In genomic region chr19:45041125-45041524, GRCh38 we compare ENCODE assay signal across 17 cellular contexts. TPM values are rescaled to one million over a fixed set of nuclear protein-coding genes. Genes with fewer than 3 reads are reported as not detected.
DNase-seq lines count a peak whose midpoint lies in the region; ATAC-seq and TF ChIP-seq lines count a peak whose summit lies in the region.
"Had no signal": no experiment of that assay in that cellular context is flagged by ENCODE, and none has a peak within 500 bp of the region (broad histone marks: within the 10 kb centered on the region; RNA-seq: fewer than 3 reads in every experiment).

No MANE protein-coding gene starts in this region.

- H3K4me1 ChIP-seq in breast epithelium (peaks cover 8 to 19% of the 10 kb centered on the region in 2 donors), subcutaneous abdominal adipose tissue (ENCODE audit: control insufficient read depth in 5 of 5, insufficient read depth in 5 of 5, low read length in 5 of 5) (peaks cover 11 to 47% (median 29%) of the 10 kb centered on the region in 5 donors), esophagus muscularis mucosa (peaks cover 41 to 62% (median 56%) of the 10 kb centered on the region in 4 donors)

- DNase-seq in MCF 10A (ENCODE audit: unreplicated experiment) (no peak), breast epithelium (ENCODE audit: low spot score in 2 of 2) (no peak), activated B cell treated with CpG ODN at 0.5 μM for 24 hours (no peak), glutamatergic neuron (no peak), DMS79 (lab: John Stamatoyannopoulos, UW) (no peak), esophagus muscularis mucosa (ENCODE audit: extremely low spot score) (no peak)
- DNase-seq: aorta; foreskin fibroblast; midbrain; NCI-H1092; NCI-H345; stimulated activated CD4-positive, alpha-beta T cell treated with anti-CD3 and anti-CD28 coated beads, Interleukin-2, amount 100 ng/mL, for 48 hours; stimulated activated naive CD4-positive, alpha-beta T cell had no signal

- no peaks in the 10 kb centered on the region for H3K9me3 Mint-ChIP-seq in MCF 10A (ENCODE audit: unreplicated experiment)
- H3K9me3 Mint-ChIP-seq in activated B cell treated with CpG ODN at 0.5 μM for 24 hours: no peaks in the 10 kb centered on the region
- peaks cover 6% of the 10 kb centered on the region for H3K9me3 Mint-ChIP-seq in glutamatergic neuron (ENCODE audit: unreplicated experiment)

- H3K4me3 Mint-ChIP-seq in MCF 10A (ENCODE audit: unreplicated experiment) (peak overlapping the region; percentile 38), activated B cell treated with CpG ODN at 0.5 μM for 24 hours (peak overlapping the region; percentile 98), glutamatergic neuron (ENCODE audit: unreplicated experiment) (peak overlapping the region; percentile 15)

- no TSS peak for BruUV-seq in MCF 10A (replicated peaks; lab: Mats Ljungman, UMichigan)

- H3K4me1 Mint-ChIP-seq in MCF 10A (ENCODE audit: insufficient read depth, unreplicated experiment): peaks cover 22% of the 10 kb centered on the region
- peaks cover 53% of the 10 kb centered on the region for H3K4me1 Mint-ChIP-seq in activated B cell treated with CpG ODN at 0.5 μM for 24 hours
- peaks cover 8% of the 10 kb centered on the region for H3K4me1 Mint-ChIP-seq in glutamatergic neuron (ENCODE audit: low read depth, unreplicated experiment)

- CTCF ChIA-PET in MCF 10A (lab: Yijun Ruan, JAX) (interaction anchor here (0.5 to 1.1 kb wide), 5 partner anchors 13 to 794 kb away, joined by 3 to 4 read pairs (median 3); partner anchors contain the start of gene ZNF296), activated B cell treated with CpG ODN at 0.5 μM for 24 hours (lab: Charles Lee) (interaction anchor here (0.8 to 1.4 kb wide), 2 partner anchors 11 to 19 kb away, joined by 4 to 5 read pairs; no protein-coding TSS in a partner anchor)

- H3K27me3 ChIP-seq in breast epithelium: no peaks in the 10 kb centered on the region
- no peaks in the 10 kb centered on the region for H3K27me3 ChIP-seq in subcutaneous abdominal adipose tissue (ENCODE audit: control insufficient read depth in 5 of 5, insufficient read depth in 4 of 5, low read length in 5 of 5)
- no peaks in the 10 kb centered on the region for H3K27me3 ChIP-seq in esophagus muscularis mucosa

- no peak for TF ChIP-seq EP300 in esophagus muscularis mucosa (IDR thresholded peaks at IDR 0.05)

- H3K36me3 ChIP-seq in breast epithelium (no peaks in the 10 kb centered on the region), subcutaneous abdominal adipose tissue (ENCODE audit: control insufficient read depth in 5 of 5, insufficient read depth in 5 of 5, low read length in 5 of 5) (peaks cover 0 to 71% (median 46%) of the 10 kb centered on the region in 5 donors), esophagus muscularis mucosa (peaks cover 44 to 69% (median 62%) of the 10 kb centered on the region in 4 donors)

- H3K36me3 Mint-ChIP-seq in MCF 10A (ENCODE audit: insufficient read depth, unreplicated experiment) (peaks cover 80% of the 10 kb centered on the region), activated B cell treated with CpG ODN at 0.5 μM for 24 hours (ENCODE audit: low read depth) (peaks cover 84% of the 10 kb centered on the region), glutamatergic neuron (ENCODE audit: unreplicated experiment) (no peaks in the 10 kb centered on the region)

- H3K4me3 ChIP-seq in breast epithelium (no peak overlapping the region), subcutaneous abdominal adipose tissue (ENCODE audit: low read depth in 1 of 5, low read length in 5 of 5) (no peak overlapping the region), esophagus muscularis mucosa (no peak overlapping the region)

- WGBS in esophagus muscularis mucosa: 84% methylated on average over 6 of the region's 6 CpGs

- no peak for TF ChIP-seq POLR2A in breast epithelium (IDR thresholded peaks at IDR 0.05)
- no peak for TF ChIP-seq POLR2A in esophagus muscularis mucosa (IDR thresholded peaks at IDR 0.05; ENCODE audit: low read depth)

- peak overlapping the region in 3 of 5 donors; percentile 8 to 41 (median 11) for H3K9ac ChIP-seq in subcutaneous abdominal adipose tissue (ENCODE audit: low read length in 5 of 5)

- POLR2A ChIA-PET in MCF 10A (lab: Yijun Ruan, JAX): interaction anchor here (1.1 kb wide), 1 partner anchor 27 kb away, joined by 3 read pairs; no protein-coding TSS in a partner anchor
- POLR2A ChIA-PET in activated B cell treated with CpG ODN at 0.5 μM for 24 hours (lab: Charles Lee): interaction anchor here (0.7 to 5.0 kb wide), 4 partner anchors 11 to 122 kb away, joined by 5 to 66 read pairs (median 22); partner anchors contain the start of gene RELB

- H3K27ac Mint-ChIP-seq in MCF 10A (ENCODE audit: low read depth, unreplicated experiment): no peak overlapping the region
- peak overlapping the region; percentile 72 for H3K27ac Mint-ChIP-seq in activated B cell treated with CpG ODN at 0.5 μM for 24 hours
- no peak overlapping the region for H3K27ac Mint-ChIP-seq in glutamatergic neuron (ENCODE audit: unreplicated experiment)

- intact Hi-C loops in MCF 10A (cut with micrococcal nuclease): no loop called here
- intact Hi-C loops in breast epithelium (cut with DNase I; ENCODE audit: low total_unique reads): no loop called here
- intact Hi-C loops in activated B cell treated with CpG ODN at 0.5 μM for 24 hours (cut with micrococcal nuclease): no loop called here
- intact Hi-C loops in esophagus muscularis mucosa (cut with DNase I): loop anchor here (5.0 kb wide), 1 partner anchor 34 kb away; no protein-coding TSS in a partner anchor

- TF ChIP-seq CTCF in MCF 10A (IDR thresholded peaks at IDR 0.05; ENCODE audit: unreplicated experiment) (no peak), breast epithelium (IDR thresholded peaks at IDR 0.05) (no peak), activated B cell treated with CpG ODN at 0.5 μM for 24 hours (IDR thresholded peaks at IDR 0.05) (no peak), glutamatergic neuron (IDR thresholded peaks at IDR 0.05; ENCODE audit: partially characterized antibody, unreplicated experiment) (no peak), esophagus muscularis mucosa (IDR thresholded peaks at IDR 0.05) (no peak)

- H3K9me3 ChIP-seq in breast epithelium (no peaks in the 10 kb centered on the region), subcutaneous abdominal adipose tissue (ENCODE audit: control insufficient read depth in 5 of 5, low read length in 5 of 5) (no peaks in the 10 kb centered on the region), esophagus muscularis mucosa (no peaks in the 10 kb centered on the region)

- H3K27me3 Mint-ChIP-seq in MCF 10A (ENCODE audit: insufficient read depth, unreplicated experiment): no peaks in the 10 kb centered on the region
- H3K27me3 Mint-ChIP-seq in activated B cell treated with CpG ODN at 0.5 μM for 24 hours: no peaks in the 10 kb centered on the region
- H3K27me3 Mint-ChIP-seq in glutamatergic neuron (ENCODE audit: unreplicated experiment): peaks cover 3% of the 10 kb centered on the region

- H3K27ac ChIP-seq in breast epithelium (no peak overlapping the region), subcutaneous abdominal adipose tissue (ENCODE audit: low read depth, low read length) (no peak overlapping the region), esophagus muscularis mucosa (replicated peaks in 1 of 4) (no peak overlapping the region)

- ATAC-seq in activated B cell treated with CpG ODN at 0.5 μM for 24 hours (ENCODE audit: low read depth): no peak
- no peak for ATAC-seq in HG02571 (IDR thresholded peaks at IDR 0.05; ENCODE audit: unreplicated experiment)
- ATAC-seq: HCT116 had no signal

RNA-seq across cellular contexts. Expression of gene CLASRP, which starts 2.3 kb away (rescaled TPM):
- 71.7 and 83.5 TPM in 2 replicates for total RNA-seq in MCF 10A (2022)
- total RNA-seq in breast epithelium: 10 to 100 TPM; 49.9 to 80.3 (median 57.0) TPM
- 133 and 172 TPM in 2 replicates for total RNA-seq in activated B cell treated with CpG ODN at 0.5 μM for 24 hours
- 127 TPM for total RNA-seq in glutamatergic neuron (ENCODE audit: unreplicated experiment)
- total RNA-seq in esophagus muscularis mucosa: 10 to 100 TPM; 20.7 to 59.8 (median 32.9) TPM

RNA-seq across cellular contexts. Expression of gene ZNF296, which starts 35.2 kb away (rescaled TPM):
- total RNA-seq in MCF 10A (2022) (2.0 and 2.7 TPM in 2 replicates), breast epithelium (1 to 10 TPM in 2 of 3 donors, under 1 TPM in 1; 0.98 to 1.9 (median 1.3) TPM), activated B cell treated with CpG ODN at 0.5 μM for 24 hours (27.8 and 28.0 TPM in 2 replicates), glutamatergic neuron (ENCODE audit: unreplicated experiment) (6.3 TPM), esophagus muscularis mucosa (under 1 TPM in 2 of 4 donors, not detected in 2; 0.17 to 0.23 TPM)
- total RNA-seq: HT1080 had no signal

RNA-seq across cellular contexts. Expression of gene GEMIN7, which starts 37.9 kb away (rescaled TPM):
- 21.0 and 21.8 TPM in 2 replicates for total RNA-seq in MCF 10A (2022)
- total RNA-seq in breast epithelium: 10 to 100 TPM; 21.3 to 35.1 (median 22.1) TPM
- total RNA-seq in activated B cell treated with CpG ODN at 0.5 μM for 24 hours: 37.0 and 38.7 TPM in 2 replicates
- 49.1 TPM for total RNA-seq in glutamatergic neuron (ENCODE audit: unreplicated experiment)
- 10 to 100 TPM; 12.3 to 19.1 (median 15.3) TPM for total RNA-seq in esophagus muscularis mucosa

RNA-seq across cellular contexts. Expression of gene RELB, which starts 39.9 kb away (rescaled TPM):
- total RNA-seq in MCF 10A (2022): 27.0 and 39.8 TPM in 2 replicates
- total RNA-seq in breast epithelium: 10 to 100 TPM in 1 of 3 donors, 1 to 10 TPM in 2; 5.8 to 12.5 (median 8.2) TPM
- 117 and 135 TPM in 2 replicates for total RNA-seq in activated B cell treated with CpG ODN at 0.5 μM for 24 hours
- 1.2 TPM for total RNA-seq in glutamatergic neuron (ENCODE audit: unreplicated experiment)
- 10 to 100 TPM in 1 of 4 donors, 1 to 10 TPM in 3; 5.8 to 15.9 (median 7.5) TPM for total RNA-seq in esophagus muscularis mucosa

RNA-seq across cellular contexts. Expression of gene PPP1R37, which starts 51.9 kb away (rescaled TPM):
- 22.0 and 22.5 TPM in 2 replicates for total RNA-seq in MCF 10A (2022)
- 10 to 100 TPM; 18.6 to 50.8 (median 33.8) TPM for total RNA-seq in breast epithelium
- total RNA-seq in activated B cell treated with CpG ODN at 0.5 μM for 24 hours: 18.8 and 27.2 TPM in 2 replicates
- total RNA-seq in glutamatergic neuron (ENCODE audit: unreplicated experiment): 49.5 TPM
- total RNA-seq in esophagus muscularis mucosa: 10 to 100 TPM; 21.0 to 46.7 (median 28.3) TPM

Comparison
In these comparisons a context has a peak if more than half of its experiments do, and no peak if none do; other contexts are left out.
1. H3K4me3 Mint-ChIP-seq: peak in every context shown above with its lines; median percentile 98 in activated B cell treated with CpG ODN at 0.5 μM for 24 hours; 38 in MCF 10A; 15 in glutamatergic neuron.